Comparison of ENCODE assay signal across 1 cellular context in the genomic region with DNA sequence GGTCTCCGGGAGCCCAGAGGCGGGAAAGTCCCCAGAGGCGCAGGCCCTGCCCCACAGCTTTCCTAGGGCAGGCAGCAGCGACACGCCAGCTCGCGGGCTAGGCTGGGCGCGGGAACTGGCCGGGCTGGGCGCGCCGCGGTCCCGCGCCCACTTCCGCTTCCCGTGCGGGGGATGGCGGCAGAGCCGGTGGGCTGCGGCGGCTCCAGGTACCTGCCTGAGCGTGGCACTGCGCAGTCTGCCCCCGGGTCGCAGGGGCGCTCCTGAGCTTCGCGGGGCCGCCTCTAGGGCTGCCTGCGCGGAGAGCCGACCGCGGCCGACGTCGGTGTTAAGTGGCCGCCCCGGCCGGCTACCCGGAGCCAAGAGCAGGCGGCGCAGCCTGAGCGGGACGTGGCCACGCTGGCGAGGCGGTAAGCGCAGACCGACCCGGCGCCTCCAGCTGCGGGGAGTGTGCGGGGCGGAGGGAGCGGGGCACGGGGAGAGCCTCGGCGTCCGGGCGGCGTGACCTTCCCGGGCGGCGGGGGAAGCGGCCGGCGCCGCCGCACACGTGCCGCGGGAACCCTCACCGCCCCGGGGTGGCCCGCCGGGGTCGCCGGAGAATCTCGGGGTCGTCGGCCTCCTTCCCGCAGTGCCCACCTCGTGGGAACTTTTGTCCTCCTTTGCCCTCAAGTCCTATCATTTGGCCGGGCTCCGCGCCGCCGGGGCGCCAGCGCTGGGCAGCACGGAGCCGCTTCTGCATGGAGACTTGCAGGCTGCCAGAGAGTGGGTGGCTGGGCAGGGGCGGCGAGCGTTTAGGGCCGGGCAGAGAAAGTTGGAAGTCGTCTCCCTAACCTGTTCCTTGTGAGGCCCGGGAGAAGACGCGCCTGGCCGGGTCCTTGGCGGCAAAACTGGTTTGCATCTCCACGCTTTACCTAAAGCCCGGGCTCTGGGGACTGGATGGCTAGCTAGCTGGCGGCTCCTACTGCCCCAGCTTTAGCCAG.
A peak's percentile ranks its signal among the peaks of the same experiment; 100 is the strongest.
TF ChIP-seq lines count a peak whose summit lies in the region.

No MANE protein-coding gene starts in this region.

TF ChIP-seq in GM12878, 131 proteins besides CTCF, POLR2A, EP300 and RAD21 (continued from another document and continues in another):
- TF ChIP-seq, protein P1, sequence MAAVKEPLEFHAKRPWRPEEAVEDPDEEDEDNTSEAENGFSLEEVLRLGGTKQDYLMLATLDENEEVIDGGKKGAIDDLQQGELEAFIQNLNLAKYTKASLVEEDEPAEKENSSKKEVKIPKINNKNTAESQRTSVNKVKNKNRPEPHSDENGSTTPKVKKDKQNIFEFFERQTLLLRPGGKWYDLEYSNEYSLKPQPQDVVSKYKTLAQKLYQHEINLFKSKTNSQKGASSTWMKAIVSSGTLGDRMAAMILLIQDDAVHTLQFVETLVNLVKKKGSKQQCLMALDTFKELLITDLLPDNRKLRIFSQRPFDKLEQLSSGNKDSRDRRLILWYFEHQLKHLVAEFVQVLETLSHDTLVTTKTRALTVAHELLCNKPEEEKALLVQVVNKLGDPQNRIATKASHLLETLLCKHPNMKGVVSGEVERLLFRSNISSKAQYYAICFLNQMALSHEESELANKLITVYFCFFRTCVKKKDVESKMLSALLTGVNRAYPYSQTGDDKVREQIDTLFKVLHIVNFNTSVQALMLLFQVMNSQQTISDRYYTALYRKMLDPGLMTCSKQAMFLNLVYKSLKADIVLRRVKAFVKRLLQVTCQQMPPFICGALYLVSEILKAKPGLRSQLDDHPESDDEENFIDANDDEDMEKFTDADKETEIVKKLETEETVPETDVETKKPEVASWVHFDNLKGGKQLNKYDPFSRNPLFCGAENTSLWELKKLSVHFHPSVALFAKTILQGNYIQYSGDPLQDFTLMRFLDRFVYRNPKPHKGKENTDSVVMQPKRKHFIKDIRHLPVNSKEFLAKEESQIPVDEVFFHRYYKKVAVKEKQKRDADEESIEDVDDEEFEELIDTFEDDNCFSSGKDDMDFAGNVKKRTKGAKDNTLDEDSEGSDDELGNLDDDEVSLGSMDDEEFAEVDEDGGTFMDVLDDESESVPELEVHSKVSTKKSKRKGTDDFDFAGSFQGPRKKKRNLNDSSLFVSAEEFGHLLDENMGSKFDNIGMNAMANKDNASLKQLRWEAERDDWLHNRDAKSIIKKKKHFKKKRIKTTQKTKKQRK (IDR thresholded peaks at IDR 0.05; ENCODE audit: low read depth, low read length) = no peak
- TF ChIP-seq EZH2 (IDR thresholded peaks at IDR 0.05; ENCODE audit: borderline replicate concordance, control insufficient read depth, low read depth, low read length) = no peak
- TF ChIP-seq GABPA (IDR thresholded peaks at IDR 0.05; ENCODE audit: low read depth) = peak; percentile 35; the same call in 1 of the 2 replicates
- peak; percentile 81; the same call in 1 of the 2 replicates for TF ChIP-seq ZNF217 (IDR thresholded peaks at IDR 0.05)
- 0 out of 2 replicates have a peak, but pooled peaks have one; percentile 35 for TF ChIP-seq ZSCAN29 (IDR thresholded peaks at IDR 0.05)
- peak; percentile 9 for TF ChIP-seq SP1 (IDR thresholded peaks at IDR 0.05; ENCODE audit: low read depth, low read length)
- TF ChIP-seq CREM (IDR thresholded peaks at IDR 0.05; ENCODE audit: low read depth) = peak; percentile 18; the same call in 1 of the 2 replicates
- TF ChIP-seq, protein P2, sequence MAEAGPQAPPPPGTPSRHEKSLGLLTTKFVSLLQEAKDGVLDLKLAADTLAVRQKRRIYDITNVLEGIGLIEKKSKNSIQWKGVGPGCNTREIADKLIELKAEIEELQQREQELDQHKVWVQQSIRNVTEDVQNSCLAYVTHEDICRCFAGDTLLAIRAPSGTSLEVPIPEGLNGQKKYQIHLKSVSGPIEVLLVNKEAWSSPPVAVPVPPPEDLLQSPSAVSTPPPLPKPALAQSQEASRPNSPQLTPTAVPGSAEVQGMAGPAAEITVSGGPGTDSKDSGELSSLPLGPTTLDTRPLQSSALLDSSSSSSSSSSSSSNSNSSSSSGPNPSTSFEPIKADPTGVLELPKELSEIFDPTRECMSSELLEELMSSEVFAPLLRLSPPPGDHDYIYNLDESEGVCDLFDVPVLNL (IDR thresholded peaks at IDR 0.05; ENCODE audit: low read depth, low read length) = peak; percentile 16; the same call in 1 of the 2 replicates
- peak; percentile 21; the same call in 1 of the 2 replicates for TF ChIP-seq SMC3 (IDR thresholded peaks at IDR 0.05; ENCODE audit: borderline replicate concordance, low read length)
- no peak for TF ChIP-seq MTA3 (IDR thresholded peaks at IDR 0.05; ENCODE audit: borderline replicate concordance, low read length)
- no peak for TF ChIP-seq SMAD1 (IDR thresholded peaks at IDR 0.05; ENCODE audit: low read depth, partially characterized antibody)
- TF ChIP-seq, protein P3, sequence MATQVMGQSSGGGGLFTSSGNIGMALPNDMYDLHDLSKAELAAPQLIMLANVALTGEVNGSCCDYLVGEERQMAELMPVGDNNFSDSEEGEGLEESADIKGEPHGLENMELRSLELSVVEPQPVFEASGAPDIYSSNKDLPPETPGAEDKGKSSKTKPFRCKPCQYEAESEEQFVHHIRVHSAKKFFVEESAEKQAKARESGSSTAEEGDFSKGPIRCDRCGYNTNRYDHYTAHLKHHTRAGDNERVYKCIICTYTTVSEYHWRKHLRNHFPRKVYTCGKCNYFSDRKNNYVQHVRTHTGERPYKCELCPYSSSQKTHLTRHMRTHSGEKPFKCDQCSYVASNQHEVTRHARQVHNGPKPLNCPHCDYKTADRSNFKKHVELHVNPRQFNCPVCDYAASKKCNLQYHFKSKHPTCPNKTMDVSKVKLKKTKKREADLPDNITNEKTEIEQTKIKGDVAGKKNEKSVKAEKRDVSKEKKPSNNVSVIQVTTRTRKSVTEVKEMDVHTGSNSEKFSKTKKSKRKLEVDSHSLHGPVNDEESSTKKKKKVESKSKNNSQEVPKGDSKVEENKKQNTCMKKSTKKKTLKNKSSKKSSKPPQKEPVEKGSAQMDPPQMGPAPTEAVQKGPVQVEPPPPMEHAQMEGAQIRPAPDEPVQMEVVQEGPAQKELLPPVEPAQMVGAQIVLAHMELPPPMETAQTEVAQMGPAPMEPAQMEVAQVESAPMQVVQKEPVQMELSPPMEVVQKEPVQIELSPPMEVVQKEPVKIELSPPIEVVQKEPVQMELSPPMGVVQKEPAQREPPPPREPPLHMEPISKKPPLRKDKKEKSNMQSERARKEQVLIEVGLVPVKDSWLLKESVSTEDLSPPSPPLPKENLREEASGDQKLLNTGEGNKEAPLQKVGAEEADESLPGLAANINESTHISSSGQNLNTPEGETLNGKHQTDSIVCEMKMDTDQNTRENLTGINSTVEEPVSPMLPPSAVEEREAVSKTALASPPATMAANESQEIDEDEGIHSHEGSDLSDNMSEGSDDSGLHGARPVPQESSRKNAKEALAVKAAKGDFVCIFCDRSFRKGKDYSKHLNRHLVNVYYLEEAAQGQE (IDR thresholded peaks at IDR 0.05; ENCODE audit: low read depth, low read length) = no peak
- peak in 1 of 2 experiments; percentile 79; a peak in 2 of 3 replicates for TF ChIP-seq EGR1 (IDR thresholded peaks at IDR 0.05; ENCODE audit: borderline replicate concordance in 1 of 2, low read depth in 2 of 2, low read length in 2 of 2)
- TF ChIP-seq, protein P4, sequence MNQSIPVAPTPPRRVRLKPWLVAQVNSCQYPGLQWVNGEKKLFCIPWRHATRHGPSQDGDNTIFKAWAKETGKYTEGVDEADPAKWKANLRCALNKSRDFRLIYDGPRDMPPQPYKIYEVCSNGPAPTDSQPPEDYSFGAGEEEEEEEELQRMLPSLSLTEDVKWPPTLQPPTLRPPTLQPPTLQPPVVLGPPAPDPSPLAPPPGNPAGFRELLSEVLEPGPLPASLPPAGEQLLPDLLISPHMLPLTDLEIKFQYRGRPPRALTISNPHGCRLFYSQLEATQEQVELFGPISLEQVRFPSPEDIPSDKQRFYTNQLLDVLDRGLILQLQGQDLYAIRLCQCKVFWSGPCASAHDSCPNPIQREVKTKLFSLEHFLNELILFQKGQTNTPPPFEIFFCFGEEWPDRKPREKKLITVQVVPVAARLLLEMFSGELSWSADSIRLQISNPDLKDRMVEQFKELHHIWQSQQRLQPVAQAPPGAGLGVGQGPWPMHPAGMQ (IDR thresholded peaks at IDR 0.05; ENCODE audit: borderline replicate concordance) = no peak
- TF ChIP-seq CEBPB (IDR thresholded peaks at IDR 0.05; ENCODE audit: borderline replicate concordance in 1 of 2, low read depth in 2 of 2, low read length in 2 of 2) = no peak
- 0 out of 2 replicates have a peak, but pooled peaks have one; percentile 24 for TF ChIP-seq TCF3 (IDR thresholded peaks at IDR 0.05; ENCODE audit: borderline replicate concordance, insufficient read depth, low read depth, low read length)
- peak; percentile 71 for TF ChIP-seq DPF2 (IDR thresholded peaks at IDR 0.05)
- no peak for TF ChIP-seq ZZZ3 (IDR thresholded peaks at IDR 0.05; ENCODE audit: control insufficient read depth, insufficient read length, low read depth)
- peak; percentile 49; the same call in 1 of the 2 replicates for TF ChIP-seq EED (IDR thresholded peaks at IDR 0.05; ENCODE audit: low read depth)
- peak; percentile 63 for TF ChIP-seq SPI1 (IDR thresholded peaks at IDR 0.05; ENCODE audit: borderline replicate concordance, insufficient read depth, low read depth, low read length)
- no peak for TF ChIP-seq NFIC (IDR thresholded peaks at IDR 0.05; ENCODE audit: low read depth, low read length)
- no peak for TF ChIP-seq CBFB (IDR thresholded peaks at IDR 0.05; ENCODE audit: low read depth)
- peak; percentile 85 for TF ChIP-seq IKZF1 (conservative IDR thresholded peaks at IDR 0.05)
- 0 out of 2 replicates have a peak, but pooled peaks have one; percentile 22 for TF ChIP-seq BACH1 (IDR thresholded peaks at IDR 0.05; ENCODE audit: borderline replicate concordance)
- peak; percentile 53; the same call in 1 of the 2 replicates for TF ChIP-seq YY1 (IDR thresholded peaks at IDR 0.05; ENCODE audit: low read depth, low read length)
- TF ChIP-seq ETV6 (conservative IDR thresholded peaks at IDR 0.05 in 1 of 2, IDR thresholded peaks at IDR 0.05 in 1 of 2; ENCODE audit: borderline replicate concordance in 1 of 2, low read depth in 1 of 2) = peak in 1 of 2 experiments; percentile 73; a peak in 1 of 4 replicates
- TF ChIP-seq CHD2 (IDR thresholded peaks at IDR 0.05; ENCODE audit: borderline replicate concordance, low read depth, low read length) = 0 out of 2 replicates have a peak, but pooled peaks have one; percentile 26
- 0 out of 2 replicates have a peak, but pooled peaks have one; percentile 31 for TF ChIP-seq ZNF24 (IDR thresholded peaks at IDR 0.05)
- TF ChIP-seq RUNX3 (IDR thresholded peaks at IDR 0.05; ENCODE audit: low read length) = peak; percentile 72
- peak; percentile 71 for TF ChIP-seq MYC (IDR thresholded peaks at IDR 0.05; ENCODE audit: insufficient read depth, insufficient read length, insufficient replicate concordance, low read length, severe bottlenecking)
- TF ChIP-seq NR2F1 (conservative IDR thresholded peaks at IDR 0.05) = peak; percentile 81
- no peak for TF ChIP-seq YBX1 (IDR thresholded peaks at IDR 0.05)
- TF ChIP-seq, protein P5, sequence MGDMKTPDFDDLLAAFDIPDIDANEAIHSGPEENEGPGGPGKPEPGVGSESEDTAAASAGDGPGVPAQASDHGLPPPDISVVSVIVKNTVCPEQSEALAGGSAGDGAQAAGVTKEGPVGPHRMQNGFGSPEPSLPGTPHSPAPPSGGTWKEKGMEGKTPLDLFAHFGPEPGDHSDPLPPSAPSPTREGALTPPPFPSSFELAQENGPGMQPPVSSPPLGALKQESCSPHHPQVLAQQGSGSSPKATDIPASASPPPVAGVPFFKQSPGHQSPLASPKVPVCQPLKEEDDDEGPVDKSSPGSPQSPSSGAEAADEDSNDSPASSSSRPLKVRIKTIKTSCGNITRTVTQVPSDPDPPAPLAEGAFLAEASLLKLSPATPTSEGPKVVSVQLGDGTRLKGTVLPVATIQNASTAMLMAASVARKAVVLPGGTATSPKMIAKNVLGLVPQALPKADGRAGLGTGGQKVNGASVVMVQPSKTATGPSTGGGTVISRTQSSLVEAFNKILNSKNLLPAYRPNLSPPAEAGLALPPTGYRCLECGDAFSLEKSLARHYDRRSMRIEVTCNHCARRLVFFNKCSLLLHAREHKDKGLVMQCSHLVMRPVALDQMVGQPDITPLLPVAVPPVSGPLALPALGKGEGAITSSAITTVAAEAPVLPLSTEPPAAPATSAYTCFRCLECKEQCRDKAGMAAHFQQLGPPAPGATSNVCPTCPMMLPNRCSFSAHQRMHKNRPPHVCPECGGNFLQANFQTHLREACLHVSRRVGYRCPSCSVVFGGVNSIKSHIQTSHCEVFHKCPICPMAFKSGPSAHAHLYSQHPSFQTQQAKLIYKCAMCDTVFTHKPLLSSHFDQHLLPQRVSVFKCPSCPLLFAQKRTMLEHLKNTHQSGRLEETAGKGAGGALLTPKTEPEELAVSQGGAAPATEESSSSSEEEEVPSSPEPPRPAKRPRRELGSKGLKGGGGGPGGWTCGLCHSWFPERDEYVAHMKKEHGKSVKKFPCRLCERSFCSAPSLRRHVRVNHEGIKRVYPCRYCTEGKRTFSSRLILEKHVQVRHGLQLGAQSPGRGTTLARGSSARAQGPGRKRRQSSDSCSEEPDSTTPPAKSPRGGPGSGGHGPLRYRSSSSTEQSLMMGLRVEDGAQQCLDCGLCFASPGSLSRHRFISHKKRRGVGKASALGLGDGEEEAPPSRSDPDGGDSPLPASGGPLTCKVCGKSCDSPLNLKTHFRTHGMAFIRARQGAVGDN (IDR thresholded peaks at IDR 0.05) = peak; percentile 56
- TF ChIP-seq LARP7 (IDR thresholded peaks at IDR 0.05) = peak; percentile 85; the same call in 1 of the 2 replicates
- no peak for TF ChIP-seq ZNF274 (IDR thresholded peaks at IDR 0.05; ENCODE audit: insufficient read depth, insufficient read length)
- peak; percentile 45; the same call in 1 of the 2 replicates for TF ChIP-seq ZNF207 (IDR thresholded peaks at IDR 0.05; ENCODE audit: borderline replicate concordance)
- TF ChIP-seq NRF1 (conservative IDR thresholded peaks at IDR 0.05; ENCODE audit: low read depth, low read length) = no peak
- TF ChIP-seq SMARCA5 (IDR thresholded peaks at IDR 0.05) = peak; percentile 71; the same call in 1 of the 2 replicates
- peak; percentile 43; the same call in 1 of the 2 replicates for TF ChIP-seq RB1 (IDR thresholded peaks at IDR 0.05; ENCODE audit: borderline replicate concordance)
- no peak for TF ChIP-seq NBN (IDR thresholded peaks at IDR 0.05)
- TF ChIP-seq BHLHE40 (IDR thresholded peaks at IDR 0.05; ENCODE audit: borderline replicate concordance in 1 of 2, low read depth in 2 of 2, low read length in 1 of 2) = peak; percentile 29 to 87; a peak in 2 of 4 replicates
- no peak for TF ChIP-seq IRF4 (IDR thresholded peaks at IDR 0.05; ENCODE audit: low read depth, low read length)
- peak; percentile 66; the same call in 1 of the 2 replicates for TF ChIP-seq TAF1 (IDR thresholded peaks at IDR 0.05; ENCODE audit: borderline replicate concordance, low read depth, low read length)
- TF ChIP-seq POU2F2 (IDR thresholded peaks at IDR 0.05; ENCODE audit: borderline replicate concordance, low read depth, low read length) = peak; percentile 43; the same call in 1 of the 3 replicates
